ENCODE assay signal across 21 cellular contexts in the genomic region with DNA sequence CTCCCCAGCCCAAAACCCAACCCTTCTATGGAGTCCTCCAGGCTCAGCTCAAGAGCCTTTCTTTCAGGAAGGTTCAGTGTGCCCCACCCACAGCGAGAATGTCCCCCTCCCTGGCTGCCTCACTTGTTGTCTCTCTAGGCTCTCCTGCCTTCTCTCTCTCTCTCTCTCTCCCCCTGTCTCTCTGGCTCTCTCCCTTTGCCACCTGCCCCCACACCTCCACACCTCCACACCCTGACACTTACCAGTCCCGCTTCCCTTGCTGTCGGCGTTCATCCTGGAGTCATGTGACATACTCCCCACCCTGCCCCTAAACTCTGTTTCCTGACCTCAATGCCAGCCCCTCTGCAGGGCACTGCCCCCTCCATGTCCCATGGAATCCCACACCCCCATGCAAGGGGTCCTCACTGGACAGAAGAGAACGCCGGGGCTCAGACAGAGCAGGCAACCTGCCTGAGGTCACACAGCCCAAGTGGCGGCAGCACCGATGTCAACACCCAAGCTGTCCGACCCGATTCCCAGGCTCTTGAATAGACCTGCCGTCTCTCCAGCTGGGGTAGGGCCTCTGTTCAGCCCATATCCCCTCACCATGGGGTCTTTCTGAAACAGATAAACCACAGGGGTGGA. TPM values are rescaled to one million over a fixed set of nuclear protein-coding genes. Genes with fewer than 3 reads are reported as not detected.
DNase-seq lines count a peak whose midpoint lies in the region; ATAC-seq, FAIRE-seq and TF ChIP-seq lines count a peak whose summit lies in the region.
"Had no signal": no experiment of that assay in that cellular context is flagged by ENCODE, and none has a peak within 500 bp of the region (broad histone marks: within the 10 kb centered on the region; RNA-seq: fewer than 3 reads in every experiment).

No MANE protein-coding gene starts in this region.

- peak overlapping the region; percentile 4; the same call in 1 of the 2 replicates for H2BK15ac ChIP-seq in H1 (ENCODE audit: low read length)

- no peak overlapping the region for H3K4me3 ChIP-seq in A549
- H3K4me3 ChIP-seq in HEK293 (ENCODE audit: low read depth, low read length), result no peak overlapping the region
- no peak overlapping the region for H3K4me3 ChIP-seq in H1 (ENCODE audit: extremely low read depth in 1 of 4, insufficient read depth in 2 of 4, low read depth in 3 of 4, low read length in 4 of 4)
- no peak overlapping the region for H3K4me3 ChIP-seq in osteoblast (ENCODE audit: insufficient read depth, low read length)
- H3K4me3 ChIP-seq: GM12878, HAP-1, skin epidermis had no signal

- no peaks in the 10 kb centered on the region for H3K79me1 ChIP-seq in H1 (ENCODE audit: low read depth, low read length)

- POLR2A ChIA-PET in A549 (lab: Yijun Ruan, JAX) (no interaction called here), HEK293 (lab: Yijun Ruan, JAX) (no interaction called here), H1 (lab: Charles Lee; ENCODE audit: partially characterized antibody) (interaction anchor here (0.6 to 0.9 kb wide), 2 partner anchors 68 to 241 kb away, joined by 3 to 4 read pairs; no protein-coding TSS in a partner anchor)

- no peak overlapping the region; a peak in 1 of 7 replicates for H3K9ac ChIP-seq in H1 (replicated peaks in 1 of 4; ENCODE audit: extremely low read depth in 1 of 4, low read depth in 3 of 4, low read length in 3 of 4)

- H3K4me2 ChIP-seq in A549 (no peak overlapping the region), H1 (ENCODE audit: insufficient read depth in 1 of 2, low read depth in 2 of 2, low read length in 2 of 2) (no peak overlapping the region), osteoblast (ENCODE audit: insufficient read depth, low read length) (no peak overlapping the region)

- no peak overlapping the region for H2BK120ac ChIP-seq in H1 (replicated peaks; ENCODE audit: low read depth, low read length)

- H3K14ac ChIP-seq in H1 (ENCODE audit: insufficient read length), result no peak overlapping the region

- no peaks in the 10 kb centered on the region for H3K27me3 ChIP-seq in H1 (replicated peaks in 1 of 4; ENCODE audit: control insufficient read depth in 3 of 4, extremely low read depth in 1 of 4, insufficient read depth in 3 of 4, low read length in 3 of 4)
- H3K27me3 ChIP-seq in osteoblast (ENCODE audit: insufficient read depth, low read length), result no peaks in the 10 kb centered on the region

- H3K79me2 ChIP-seq in H1 (ENCODE audit: control insufficient read depth in 1 of 2, insufficient read depth in 2 of 2, low read length in 2 of 2), result no peaks in the 10 kb centered on the region
- H3K79me2 ChIP-seq in osteoblast (ENCODE audit: insufficient read depth, low read length), result no peaks in the 10 kb centered on the region

- H2BK20ac ChIP-seq in H1 (ENCODE audit: low read length), result no peak overlapping the region

- H3K4ac ChIP-seq in H1 (replicated peaks; ENCODE audit: insufficient read length, low read depth, low read length), result no peak overlapping the region

- 88% methylated on average over 5 of the region's 11 CpGs for WGBS in A549 (ENCODE audit: missing lambda C conversion rate)
- WGBS in H1 (ENCODE audit: extremely low coverage in 1 of 2, insufficient coverage in 1 of 2, insufficient read length in 1 of 2, insufficient replicate concordance in 2 of 2, low coverage in 1 of 2, low lambda C conversion rate in 2 of 2, missing lambda C conversion rate in 1 of 2), 2 experiments, result 94% methylated on average over 11 of the region's 11 CpGs; no CpG with 5 or more reads in 1 of the 2 experiments

- CTCF ChIA-PET in A549 (lab: Yijun Ruan, JAX) (interaction anchor here (0.9 to 1.5 kb wide), 3 partner anchors 16 to 112 kb away, joined by 3 to 4 read pairs (median 3); no protein-coding TSS in a partner anchor), HEK293 (lab: Yijun Ruan, JAX) (interaction anchor here (1.3 kb wide), 1 partner anchor 24 kb away, joined by 3 read pairs; no protein-coding TSS in a partner anchor), H1 (lab: Charles Lee; ENCODE audit: partially characterized antibody) (interaction anchor here (0.9 to 7.4 kb wide), 14 partner anchors 8 to 142 kb away, joined by 3 to 70 read pairs (median 4); no protein-coding TSS in a partner anchor)

- ATAC-seq in A549 (no peak), HG02571 (IDR thresholded peaks at IDR 0.05; ENCODE audit: unreplicated experiment) (no peak)
- ATAC-seq: GM12878, left lobe of liver had no signal

- H3K56ac ChIP-seq in H1 (replicated peaks; ENCODE audit: insufficient read length, low read depth, low read length), result no peak overlapping the region

- no peak overlapping the region for H2BK5ac ChIP-seq in H1 (ENCODE audit: low read depth, low read length)

- H3K27ac ChIP-seq in A549, result peak overlapping the region; percentile 66 to 75; a peak in 5 of 6 replicates
- H3K27ac ChIP-seq in HEK293 (ENCODE audit: extremely low read depth, low read depth, low read length), result no peak overlapping the region
- H3K27ac ChIP-seq in H1 (ENCODE audit: low read depth, low read length), result no peak overlapping the region
- H3K27ac ChIP-seq in osteoblast (ENCODE audit: low read depth, low read length), result no peak overlapping the region
- H3K27ac ChIP-seq: RWPE1 had no signal

- no peak overlapping the region for H4K91ac ChIP-seq in H1 (replicated peaks; ENCODE audit: insufficient read length, low read length)

- H3K36me3 ChIP-seq in HEK293 (ENCODE audit: control insufficient read depth in 2 of 2, insufficient read depth in 1 of 2, low read length in 2 of 2) (no peaks in the 10 kb centered on the region), H1 (ENCODE audit: control insufficient read depth in 2 of 4, insufficient read depth in 4 of 4, low read length in 3 of 4) (no peaks in the 10 kb centered on the region), osteoblast (ENCODE audit: insufficient read depth, low read length) (no peaks in the 10 kb centered on the region)
- H3K36me3 ChIP-seq: HAP-1 had no signal

- H3K23ac ChIP-seq in H1 (ENCODE audit: insufficient read length), result no peak overlapping the region

- TF ChIP-seq RAD21 in A549 (conservative IDR thresholded peaks at IDR 0.05 in 1 of 2, IDR thresholded peaks at IDR 0.05 in 1 of 2), result no peak
- no peak for TF ChIP-seq RAD21 in H1 (IDR thresholded peaks at IDR 0.05 in 1 of 2, conservative IDR thresholded peaks at IDR 0.05 in 1 of 2; ENCODE audit: low read depth in 2 of 2, low read length in 2 of 2)

- TF ChIP-seq EP300 in A549 (IDR thresholded peaks at IDR 0.05) (no peak), H1 (IDR thresholded peaks at IDR 0.05; ENCODE audit: borderline replicate concordance in 1 of 2, low read depth in 2 of 2, low read length in 2 of 2) (no peak)

- DNase-seq in A549 (ENCODE audit: low read depth in 1 of 2, low spot score in 1 of 2), result no peak
- DNase-seq in H1 (ENCODE audit: low read depth in 1 of 2, low spot score in 2 of 2), result no peak
- DNase-seq in osteoblast (ENCODE audit: insufficient read length, low spot score, missing footprints), result peak; percentile 27
- no peak for DNase-seq in activated CD4-positive, CD25-positive, alpha-beta regulatory T cell (lab: John Stamatoyannopoulos, UW)
- DNase-seq in DMS53 treated with DMSO at 0.1 percent for 48 hours (lab: John Stamatoyannopoulos, UW; ENCODE audit: unreplicated experiment), result no peak
- DNase-seq: activated CD4-positive, alpha-beta T cell treated with anti-CD3 and anti-CD28 coated beads, Interleukin-2, amount 50 U/mL, for 4 hours; activated CD8-positive, alpha-beta memory T cell treated with anti-CD3 and anti-CD28 coated beads, Interleukin-2, amount 50 U/mL, for 48 hours; effector CD4-positive, alpha-beta T cell; foreskin fibroblast; NCI-H1105; NCI-H2081; NCI-H226; NCI-H774; stimulated activated CD4-positive, alpha-beta T cell treated with anti-CD3 and anti-CD28 coated beads, Interleukin-1b, Interleukin-23, amount 100 ng/mL, for 48 hours had no signal

- H3K18ac ChIP-seq in H1 (ENCODE audit: extremely low read depth, low read length), result 0 out of 2 replicates have a peak overlapping the region, but pooled peaks have one; percentile 32

- peak overlapping the region; percentile 68; the same call in 1 of the 2 replicates for H2BK12ac ChIP-seq in H1 (ENCODE audit: low read depth, low read length)

- H4K20me1 ChIP-seq in H1 (replicated peaks in 1 of 2; ENCODE audit: control insufficient read depth in 1 of 2, insufficient read depth in 2 of 2, low read length in 2 of 2) (no peaks in the 10 kb centered on the region), osteoblast (ENCODE audit: insufficient read depth, low read length) (no peaks in the 10 kb centered on the region)

- TF ChIP-seq CTCF in A549 (IDR thresholded peaks at IDR 0.05) (no peak), HEK293 (tag by site-specific recombination; IDR thresholded peaks at IDR 0.05) (no peak), H1 (IDR thresholded peaks at IDR 0.05; ENCODE audit: control extremely low read depth in 1 of 3, insufficient read depth in 1 of 3, low read depth in 1 of 3, low read length in 3 of 3) (no peak), osteoblast (IDR thresholded peaks at IDR 0.05; ENCODE audit: extremely low read depth, low read depth, low read length) (no peak)

- no peaks in the 10 kb centered on the region for H3K9me3 ChIP-seq in A549
- no peaks in the 10 kb centered on the region for H3K9me3 ChIP-seq in HEK293 (ENCODE audit: control insufficient read depth, insufficient read depth, low read depth, low read length)
- no peaks in the 10 kb centered on the region for H3K9me3 ChIP-seq in H1 (ENCODE audit: insufficient read depth in 2 of 2, low read depth in 1 of 2, low read length in 1 of 2)
- H3K9me3 ChIP-seq in osteoblast (ENCODE audit: low read depth, low read length), result no peaks in the 10 kb centered on the region
- H3K9me3 ChIP-seq: HAP-1 had no signal

- no peak for TF ChIP-seq POLR2A in A549 (IDR thresholded peaks at IDR 0.05; ENCODE audit: low read length)
- TF ChIP-seq POLR2A in H1 (IDR thresholded peaks at IDR 0.05; ENCODE audit: control extremely low read depth in 1 of 2, low read depth in 2 of 2, low read length in 2 of 2), result no peak

- H2AFZ ChIP-seq in H1 (ENCODE audit: low read length), result no peak overlapping the region
- H2AFZ ChIP-seq in osteoblast (ENCODE audit: low read length), result no peak overlapping the region

- FAIRE-seq in A549 (lab: Jason Lieb, UNC) (no peak), H1 (lab: Jason Lieb, UNC) (no peak)
- FAIRE-seq: GM12878 had no signal

- H4K5ac ChIP-seq in H1 (ENCODE audit: insufficient read length, low read depth, low read length), result no peak overlapping the region

- H2AK5ac ChIP-seq in H1 (ENCODE audit: low read depth, low read length), result no peak overlapping the region

- H3K23me2 ChIP-seq in H1 (ENCODE audit: low read depth, low read length), result no peaks in the 10 kb centered on the region

- no peak overlapping the region; the same call in 1 of the 2 replicates for H4K8ac ChIP-seq in H1 (ENCODE audit: extremely low read depth, insufficient read depth, low read length)

- H3K4me1 ChIP-seq in A549 (peaks cover 47% of the 10 kb centered on the region), HEK293 (ENCODE audit: control insufficient read depth, insufficient read depth, low read length) (peaks cover 12% of the 10 kb centered on the region), H1 (replicated peaks in 1 of 4; ENCODE audit: control insufficient read depth in 3 of 4, insufficient read depth in 4 of 4, low read length in 3 of 4) (peaks cover 2 to 13% (median 3%) of the 10 kb centered on the region in 4 experiments; a peak in 6 of 7 replicates), osteoblast (ENCODE audit: insufficient read depth, low read length) (peaks cover 15% of the 10 kb centered on the region)

RNA-seq across cellular contexts. Expression of gene SLC6A6, which starts 28.5 kb away (rescaled TPM):
- 73.3 and 76.2 TPM in 2 replicates for polyA plus RNA-seq in A549 (2011; rRNA removed)
- polyA plus RNA-seq in A549 (2012; cell fraction: cytosol; rRNA removed), result 39.4 and 55.1 TPM in 2 replicates
- polyA plus RNA-seq in A549 (2012; cell fraction: nucleus; rRNA removed), result 144 and 151 TPM in 2 replicates
- 66.2 to 73.8 TPM (median 66.5 TPM) in 3 replicates for polyA plus RNA-seq in A549 (2017; fragmentation: RNase III; extraction: RNeasy Plus Mini Kit Qiagen cat#74134 plus additional on column Dnase treatment)
- 141 and 148 TPM in 2 replicates for polyA minus RNA-seq in A549 (2011; rRNA and poly(A)+ RNA removed)
- total RNA-seq in H1 (2021; fragmentation: NEBNext Ultra II Directional; extraction: Animal tissue kit (Norgen Biotek cat#: 25700)), result 140 and 144 TPM in 2 replicates
- polyA plus RNA-seq in H1 (2011; rRNA removed), result 66.2 and 77.8 TPM in 2 replicates
- 69.0 TPM for polyA plus RNA-seq in H1 (2011; cell fraction: cytosol; rRNA removed)
- 164 TPM for polyA plus RNA-seq in H1 (2011; cell fraction: nucleus; rRNA removed)
- polyA plus RNA-seq in H1 (2012, experiment 1 of 2), result 61.4 to 78.1 TPM (median 74.2 TPM) in 4 replicates
- 45.2 TPM for polyA plus RNA-seq in H1 (2012, experiment 2 of 2)
- 158 TPM for polyA plus RNA-seq in H1 (2013, experiment 1 of 2)
- polyA plus RNA-seq in H1 (2013, experiment 2 of 2), result 135 TPM
- polyA minus RNA-seq in H1 (2011; rRNA and poly(A)+ RNA removed), result 242 and 245 TPM in 2 replicates
- polyA minus RNA-seq in H1 (2011; cell fraction: cytosol; rRNA and poly(A)+ RNA removed), result 135 TPM
- 104 TPM for polyA minus RNA-seq in H1 (2011; cell fraction: nucleus; rRNA and poly(A)+ RNA removed)
- total RNA-seq in osteoblast, result 76.6 and 86.5 TPM in 2 replicates

Comparison
In these comparisons a context has a peak if more than half of its experiments do, and no peak if none do; other contexts are left out.
1. H3K27ac ChIP-seq: peak in A549 (2 of 2); none in HEK293 (single experiment), H1 (single experiment) and osteoblast (single experiment).